20 cellular contexts compared by ENCODE assay signal in the genomic region with DNA sequence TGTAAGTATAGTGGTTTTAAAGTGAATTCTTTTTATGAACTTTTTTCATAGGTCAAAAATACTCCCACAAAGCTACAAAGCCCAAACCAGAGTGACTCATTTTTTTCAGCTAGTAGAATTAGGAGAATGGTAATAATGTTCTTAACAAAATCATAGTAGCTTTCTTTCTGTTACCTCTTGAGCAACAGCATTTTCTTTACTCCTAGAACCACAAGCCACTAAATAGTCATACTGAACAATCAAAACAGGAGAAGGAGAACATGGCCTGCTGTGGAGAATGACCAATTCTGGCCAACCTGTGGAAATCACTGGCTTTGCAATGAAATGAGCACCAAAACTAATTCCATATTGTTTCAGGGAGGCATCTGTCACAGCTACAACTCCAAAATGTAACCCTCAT.
A peak's percentile ranks its signal among the peaks of the same experiment; 100 is the strongest.
DNase-seq lines count a peak whose midpoint lies in the region; ATAC-seq and TF ChIP-seq lines count a peak whose summit lies in the region.
"Had no signal": no experiment of that assay in that cellular context is flagged by ENCODE, and none has a peak within 500 bp of the region (broad histone marks: within the 10 kb centered on the region; RNA-seq: fewer than 3 reads in every experiment).

No MANE protein-coding gene starts in this region.

- H3K4me1 ChIP-seq in ACC112 (ENCODE audit: control insufficient read depth, insufficient read depth, low read length, unreplicated experiment) (peaks cover 24% of the 10 kb centered on the region), gastroesophageal sphincter (no peaks in the 10 kb centered on the region)

- peaks cover 11% of the 10 kb centered on the region for H3K4me1 Mint-ChIP-seq in activated T-helper 17 cell treated with anti-CD3 and anti-CD28 coated beads, Interleukin-2, amount 50 U/mL, for 72 hours
- H3K4me1 Mint-ChIP-seq in naive thymus-derived CD8-positive, alpha-beta T cell = peaks cover 0 to 8% (median 2%) of the 10 kb centered on the region in 4 donors
- H3K4me1 Mint-ChIP-seq: stimulated activated memory B cell treated with anti-CD40 and anti-IgM and Interleukin-4, amounts not matched to agents 10 μg/mL and 1 μg/mL and 100 μg/mL, for 72 hours had no signal

- no peaks in the 10 kb centered on the region for H3K9me3 Mint-ChIP-seq in activated T-helper 17 cell treated with anti-CD3 and anti-CD28 coated beads, Interleukin-2, amount 50 U/mL, for 72 hours
- no peaks in the 10 kb centered on the region for H3K9me3 Mint-ChIP-seq in naive thymus-derived CD8-positive, alpha-beta T cell
- H3K9me3 Mint-ChIP-seq: stimulated activated memory B cell treated with anti-CD40 and anti-IgM and Interleukin-4, amounts not matched to agents 10 μg/mL and 1 μg/mL and 100 μg/mL, for 72 hours had no signal

- no peaks in the 10 kb centered on the region for H3K27me3 Mint-ChIP-seq in activated T-helper 17 cell treated with anti-CD3 and anti-CD28 coated beads, Interleukin-2, amount 50 U/mL, for 72 hours
- H3K27me3 Mint-ChIP-seq in naive thymus-derived CD8-positive, alpha-beta T cell = no peaks in the 10 kb centered on the region
- H3K27me3 Mint-ChIP-seq: progenitor cell of endocrine pancreas; stimulated activated memory B cell treated with anti-CD40 and anti-IgM and Interleukin-4, amounts not matched to agents 10 μg/mL and 1 μg/mL and 100 μg/mL, for 72 hours had no signal

- H3K27ac ChIP-seq in ACC112 (ENCODE audit: low read depth, low read length) (peak overlapping the region; percentile 81), gastroesophageal sphincter (no peak overlapping the region)
- H3K27ac ChIP-seq: coronary artery had no signal

- H2AFZ ChIP-seq in ACC112 (ENCODE audit: low read length, unreplicated experiment) = no peak overlapping the region

- H3K27me3 ChIP-seq in ACC112 (ENCODE audit: insufficient read depth, low read length) (no peaks in the 10 kb centered on the region), gastroesophageal sphincter (no peaks in the 10 kb centered on the region)

- TF ChIP-seq POLR2A in gastroesophageal sphincter (IDR thresholded peaks at IDR 0.05) = no peak

- H3K4me3 ChIP-seq in ACC112 (ENCODE audit: low read depth, low read length) (no peak overlapping the region), foreskin fibroblast (ENCODE audit: low read depth in 1 of 2, low read length in 2 of 2) (no peak overlapping the region), gastroesophageal sphincter (no peak overlapping the region)
- H3K4me3 ChIP-seq: coronary artery had no signal

- no peak for TF ChIP-seq EP300 in gastroesophageal sphincter (IDR thresholded peaks at IDR 0.05)

- DNase-seq in GM04504 (ENCODE audit: low read depth) = peak; percentile 42
- peak; percentile 59 to 71 for DNase-seq in foreskin fibroblast
- DNase-seq in naive thymus-derived CD8-positive, alpha-beta T cell = no peak
- DNase-seq in amygdala (lab: John Stamatoyannopoulos, UW) = no peak
- DNase-seq in COLO668 (lab: John Stamatoyannopoulos, UW; ENCODE audit: unreplicated experiment) = no peak
- DNase-seq: activated CD4-positive, alpha-beta T cell treated with anti-CD3 and anti-CD28 coated beads, Interleukin-2, amount 50 U/mL, for 48 hours; activated naive CD4-positive, alpha-beta T cell treated with Interleukin-2 at 50 U/mL for 16 hours; C1 segment of cervical spinal cord; midbrain; NCI-H1436; NCI-H510A; stimulated activated CD4-positive, alpha-beta T cell treated with anti-CD3 and anti-CD28 coated beads, Interleukin-1b, Interleukin-23, amount 100 ng/mL, for 48 hours had no signal

- TF ChIP-seq CTCF in foreskin fibroblast (IDR thresholded peaks at IDR 0.05; ENCODE audit: low read depth, low read length) (no peak), gastroesophageal sphincter (IDR thresholded peaks at IDR 0.05) (no peak)

- H3K79me2 ChIP-seq in ACC112 (ENCODE audit: control insufficient read depth, insufficient read depth, low read length, unreplicated experiment) = peaks cover 6% of the 10 kb centered on the region

- no peak overlapping the region for H3K4me3 Mint-ChIP-seq in activated T-helper 17 cell treated with anti-CD3 and anti-CD28 coated beads, Interleukin-2, amount 50 U/mL, for 72 hours
- H3K4me3 Mint-ChIP-seq in naive thymus-derived CD8-positive, alpha-beta T cell = no peak overlapping the region
- H3K4me3 Mint-ChIP-seq: stimulated activated memory B cell treated with anti-CD40 and anti-IgM and Interleukin-4, amounts not matched to agents 10 μg/mL and 1 μg/mL and 100 μg/mL, for 72 hours had no signal

- POLR2A ChIA-PET in naive thymus-derived CD8-positive, alpha-beta T cell (lab: Charles Lee) = no interaction called here

- H3K36me3 ChIP-seq in ACC112 (ENCODE audit: insufficient read depth, low read length) (peaks cover 10% of the 10 kb centered on the region; the same call in 1 of the 2 replicates), gastroesophageal sphincter (no peaks in the 10 kb centered on the region)

- no peaks in the 10 kb centered on the region for H3K36me3 Mint-ChIP-seq in activated T-helper 17 cell treated with anti-CD3 and anti-CD28 coated beads, Interleukin-2, amount 50 U/mL, for 72 hours (ENCODE audit: low read depth)
- peaks cover 0 to 23% (median 3%) of the 10 kb centered on the region in 3 donors for H3K36me3 Mint-ChIP-seq in naive thymus-derived CD8-positive, alpha-beta T cell
- H3K36me3 Mint-ChIP-seq: stimulated activated memory B cell treated with anti-CD40 and anti-IgM and Interleukin-4, amounts not matched to agents 10 μg/mL and 1 μg/mL and 100 μg/mL, for 72 hours had no signal

- H3K9me3 ChIP-seq in gastroesophageal sphincter = no peaks in the 10 kb centered on the region

- ATAC-seq in activated T-helper 17 cell treated with anti-CD3 and anti-CD28 coated beads, Interleukin-2, amount 50 U/mL, for 72 hours (replicated peaks) = peak; percentile 88
- ATAC-seq in naive thymus-derived CD8-positive, alpha-beta T cell = no peak
- no peak for ATAC-seq in gastroesophageal sphincter
- ATAC-seq: HepG2; Panc1; stimulated activated memory B cell treated with anti-CD40 and anti-IgM and Interleukin-4, amounts not matched to agents 10 μg/mL and 1 μg/mL and 100 μg/mL, for 72 hours had no signal

- no peak overlapping the region for H3K27ac Mint-ChIP-seq in activated T-helper 17 cell treated with anti-CD3 and anti-CD28 coated beads, Interleukin-2, amount 50 U/mL, for 72 hours
- peak overlapping the region in 1 of 10 donors; percentile 52 for H3K27ac Mint-ChIP-seq in naive thymus-derived CD8-positive, alpha-beta T cell
- H3K27ac Mint-ChIP-seq: progenitor cell of endocrine pancreas; stimulated activated memory B cell treated with anti-CD40 and anti-IgM and Interleukin-4, amounts not matched to agents 10 μg/mL and 1 μg/mL and 100 μg/mL, for 72 hours had no signal

Comparison
In these comparisons a context has a peak if more than half of its experiments do, and no peak if none do; other contexts are left out.
1. DNase-seq: peak in GM04504 (single experiment) and foreskin fibroblast (2 of 2); none in naive thymus-derived CD8-positive, alpha-beta T cell (0 of 10), amygdala (0 of 56) and COLO668 (single experiment).